ENCODE assay signal across 37 cellular contexts in the genomic region with DNA sequence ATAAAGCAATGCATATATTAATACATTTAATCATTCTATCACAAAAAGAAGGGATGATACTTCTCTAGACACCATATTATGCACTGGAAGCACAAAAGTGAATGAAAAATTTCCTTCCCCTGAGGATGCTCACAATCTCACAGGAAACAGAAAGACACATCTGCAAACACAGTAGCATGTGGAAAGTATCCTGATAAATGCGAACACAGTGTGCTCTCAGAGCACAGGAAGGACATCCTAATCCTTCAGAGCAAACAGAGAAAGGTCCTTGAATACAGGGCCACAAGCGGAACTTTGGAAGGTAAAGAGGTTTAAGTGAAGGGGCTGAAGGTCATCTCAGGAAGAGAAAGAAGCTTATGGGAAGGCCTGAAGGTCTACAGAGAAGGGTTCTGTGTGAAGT.
"Had no signal": no experiment of that assay in that cellular context is flagged by ENCODE, and none has a peak within 500 bp of the region (broad histone marks: within the 10 kb centered on the region; RNA-seq: fewer than 3 reads in every experiment).

No MANE protein-coding gene starts in this region.

- H3K36me3 Mint-ChIP-seq: activated CD8-positive, alpha-beta memory T cell treated with anti-CD3 and anti-CD28 coated beads, Interleukin-2, amount 10 ng/mL, durations not matched to agents 7 days and 5 days; activated naive CD4-positive, alpha-beta T cell treated with anti-CD3 and anti-CD28 coated beads, Interleukin-2, amount 10 ng/mL, durations not matched to agents 7 days and 5 days; activated naive CD4-positive, alpha-beta T cell treated with anti-CD3 and anti-CD28 coated beads, Interleukin-2, amount 50 U/mL, for 24 hours; activated naive CD8-positive, alpha-beta T cell; activated naive CD8-positive, alpha-beta T cell treated with anti-CD3 and anti-CD28 coated beads, Interleukin-2, amount 10 ng/mL, durations not matched to agents 7 days and 5 days; brain; WTC11 had no signal

- H3K36me3 ChIP-seq: ascending aorta, cardiac muscle cell, WERI-Rb-1 had no signal

- H3K9me3 Mint-ChIP-seq: WTC11 had no signal

- H3K4me3 Mint-ChIP-seq: activated CD4-positive, alpha-beta memory T cell treated with anti-CD3 and anti-CD28 coated beads, Interleukin-2, amount 10 ng/mL, durations not matched to agents 7 days and 5 days; activated CD4-positive, alpha-beta T cell treated with anti-CD3 and anti-CD28 coated beads for 36 hours; activated CD4-positive, alpha-beta T cell treated with anti-CD3 and anti-CD28 coated beads, Interleukin-2, amount 10 ng/mL, durations not matched to agents 7 days and 5 days; activated CD8-positive, alpha-beta memory T cell treated with anti-CD3 and anti-CD28 coated beads, Interleukin-2, amount 10 ng/mL, durations not matched to agents 7 days and 5 days; activated CD8-positive, alpha-beta T cell treated with anti-CD3 and anti-CD28 coated beads, Interleukin-2, amount 10 ng/mL, durations not matched to agents 7 days and 5 days; activated naive CD4-positive, alpha-beta T cell treated with anti-CD3 and anti-CD28 coated beads, Interleukin-2, amount 10 ng/mL, durations not matched to agents 7 days and 5 days; activated naive CD4-positive, alpha-beta T cell treated with anti-CD3 and anti-CD28 coated beads, Interleukin-2, amount 50 U/mL, for 24 hours; activated naive CD8-positive, alpha-beta T cell; activated naive CD8-positive, alpha-beta T cell treated with anti-CD3 and anti-CD28 coated beads, Interleukin-2, amount 10 ng/mL, durations not matched to agents 7 days and 5 days; activated naive CD8-positive, alpha-beta T cell treated with anti-CD3 and anti-CD28 coated beads, Interleukin-2, amount 50 U/mL, for 24 hours; activated T-cell treated with anti-CD3 and anti-CD28 coated beads, Interleukin-2, amount 50 U/mL, for 24 hours; brain; central memory CD8-positive, alpha-beta T cell; T-helper 1 cell treated with Interleukin-12 subunit alpha and Interleukin-12 subunit beta and Interleukin-4 antibody, amounts not matched to agents 30 μg/mL and 1 μg/mL, for 36 hours; T-helper 2 cell treated with Interferon-gamma antibody and Interleukin-4, amounts not matched to agents 5 μg/mL and 100 μg/mL, for 36 hours; WTC11 had no signal

- H3K27me3 Mint-ChIP-seq: activated CD4-positive, alpha-beta memory T cell treated with anti-CD3 and anti-CD28 coated beads, Interleukin-2, amount 10 ng/mL, durations not matched to agents 7 days and 5 days; activated CD4-positive, alpha-beta T cell treated with anti-CD3 and anti-CD28 coated beads for 36 hours; activated CD4-positive, alpha-beta T cell treated with anti-CD3 and anti-CD28 coated beads, Interleukin-2, amount 10 ng/mL, durations not matched to agents 7 days and 5 days; activated CD8-positive, alpha-beta memory T cell treated with anti-CD3 and anti-CD28 coated beads, Interleukin-2, amount 10 ng/mL, durations not matched to agents 7 days and 5 days; activated naive CD4-positive, alpha-beta T cell treated with anti-CD3 and anti-CD28 coated beads, Interleukin-2, amount 10 ng/mL, durations not matched to agents 7 days and 5 days; activated naive CD4-positive, alpha-beta T cell treated with anti-CD3 and anti-CD28 coated beads, Interleukin-2, amount 50 U/mL, for 24 hours; activated naive CD8-positive, alpha-beta T cell; activated naive CD8-positive, alpha-beta T cell treated with anti-CD3 and anti-CD28 coated beads, Interleukin-2, amount 10 ng/mL, durations not matched to agents 7 days and 5 days; activated naive CD8-positive, alpha-beta T cell treated with anti-CD3 and anti-CD28 coated beads, Interleukin-2, amount 50 U/mL, for 24 hours; activated T-cell treated with anti-CD3 and anti-CD28 coated beads, Interleukin-2, amount 50 U/mL, for 24 hours; brain; central memory CD8-positive, alpha-beta T cell had no signal

- H3K4me3 ChIP-seq: ascending aorta, cardiac muscle cell had no signal

- H3K27me3 ChIP-seq: ascending aorta, cardiac muscle cell had no signal

- H3K4me1 Mint-ChIP-seq: activated CD4-positive, alpha-beta memory T cell treated with anti-CD3 and anti-CD28 coated beads, Interleukin-2, amount 10 ng/mL, durations not matched to agents 7 days and 5 days; activated CD4-positive, alpha-beta T cell treated with anti-CD3 and anti-CD28 coated beads for 36 hours; activated CD4-positive, alpha-beta T cell treated with anti-CD3 and anti-CD28 coated beads, Interleukin-2, amount 10 ng/mL, durations not matched to agents 7 days and 5 days; activated CD8-positive, alpha-beta memory T cell treated with anti-CD3 and anti-CD28 coated beads, Interleukin-2, amount 10 ng/mL, durations not matched to agents 7 days and 5 days; activated naive CD4-positive, alpha-beta T cell treated with anti-CD3 and anti-CD28 coated beads, Interleukin-2, amount 10 ng/mL, durations not matched to agents 7 days and 5 days; activated naive CD4-positive, alpha-beta T cell treated with anti-CD3 and anti-CD28 coated beads, Interleukin-2, amount 50 U/mL, for 24 hours; activated naive CD8-positive, alpha-beta T cell treated with anti-CD3 and anti-CD28 coated beads, Interleukin-2, amount 10 ng/mL, durations not matched to agents 7 days and 5 days; activated naive CD8-positive, alpha-beta T cell treated with anti-CD3 and anti-CD28 coated beads, Interleukin-2, amount 50 U/mL, for 24 hours; brain; central memory CD8-positive, alpha-beta T cell had no signal

- H3K27ac ChIP-seq: ascending aorta, cardiac muscle cell, WERI-Rb-1 had no signal

- H3K4me1 ChIP-seq: ascending aorta had no signal

- H3K9me3 ChIP-seq: ascending aorta had no signal

- ATAC-seq: activated CD4-positive, alpha-beta T cell treated with anti-CD3 and anti-CD28 coated beads for 36 hours; activated CD4-positive, CD25-positive, alpha-beta regulatory T cell treated with anti-CD3 and anti-CD28 coated beads, Interleukin-2, amount 50 U/mL, for 24 hours; activated CD8-positive, alpha-beta memory T cell treated with anti-CD3 and anti-CD28 coated beads, Interleukin-2, amount 10 ng/mL, durations not matched to agents 7 days and 5 days; activated CD8-positive, alpha-beta T cell treated with anti-CD3 and anti-CD28 coated beads, Interleukin-2, amount 10 ng/mL, durations not matched to agents 7 days and 5 days; activated naive CD8-positive, alpha-beta T cell treated with anti-CD3 and anti-CD28 coated beads, Interleukin-2, amount 50 U/mL, for 24 hours; WTC11 had no signal

- DNase-seq: activated CD4-positive, alpha-beta memory T cell treated with anti-CD3 and anti-CD28 coated beads, Interleukin-2, amount 10 ng/mL, durations not matched to agents 7 days and 5 days; activated CD4-positive, alpha-beta T cell treated with anti-CD3 and anti-CD28 coated beads for 1 hour; activated CD4-positive, alpha-beta T cell treated with anti-CD3 and anti-CD28 coated beads for 36 hours; activated CD4-positive, alpha-beta T cell treated with anti-CD3 and anti-CD28 coated beads for 48 hours; activated CD4-positive, alpha-beta T cell treated with anti-CD3 and anti-CD28 coated beads, Interleukin-2, amount 10 ng/mL, durations not matched to agents 7 days and 5 days; activated CD4-positive, alpha-beta T cell treated with anti-CD3 and anti-CD28 coated beads, Interleukin-2, amount 50 U/mL, for 48 hours; activated CD4-positive, CD25-positive, alpha-beta regulatory T cell; activated CD8-positive, alpha-beta memory T cell treated with anti-CD3 and anti-CD28 coated beads for 24 hours; activated CD8-positive, alpha-beta memory T cell treated with anti-CD3 and anti-CD28 coated beads, Interleukin-2, amount 10 ng/mL, durations not matched to agents 7 days and 5 days; activated CD8-positive, alpha-beta memory T cell treated with anti-CD3 and anti-CD28 coated beads, Interleukin-2, amount 50 U/mL, for 48 hours; activated CD8-positive, alpha-beta T cell treated with anti-CD3 and anti-CD28 coated beads, Interleukin-2, amount 10 ng/mL, durations not matched to agents 7 days and 5 days; activated effector memory CD4-positive, alpha-beta T cell treated with Interleukin-2 at 50 U/mL for 16 hours; activated gamma-delta T cell; activated naive CD4-positive, alpha-beta T cell treated with anti-CD3 and anti-CD28 coated beads, Interleukin-2, amount 10 ng/mL, durations not matched to agents 7 days and 5 days; activated naive CD4-positive, alpha-beta T cell treated with Interleukin-2 at 50 U/mL for 16 hours; activated naive CD8-positive, alpha-beta T cell treated with anti-CD3 and anti-CD28 coated beads, Interleukin-2, amount 10 ng/mL, durations not matched to agents 7 days and 5 days; activated naive CD8-positive, alpha-beta T cell treated with anti-CD3 and anti-CD28 coated beads, Interleukin-2, amount 50 U/mL, for 24 hours; activated T-cell treated with anti-CD3 and anti-CD28 coated beads, Interleukin-2, amount 50 U/mL, for 24 hours; activated T-cell treated with anti-CD3 and anti-CD28 coated beads, Interleukin-2, amount 50 U/mL, for 48 hours; amygdala; anterior cingulate cortex; caudate nucleus; cerebellar nuclear complex; T-helper 2 cell; T-helper 9 cell; WERI-Rb-1 had no signal

- H3K27ac Mint-ChIP-seq: activated CD4-positive, alpha-beta memory T cell treated with anti-CD3 and anti-CD28 coated beads, Interleukin-2, amount 10 ng/mL, durations not matched to agents 7 days and 5 days; activated CD4-positive, alpha-beta T cell treated with anti-CD3 and anti-CD28 coated beads for 36 hours; activated CD4-positive, alpha-beta T cell treated with anti-CD3 and anti-CD28 coated beads, Interleukin-2, amount 10 ng/mL, durations not matched to agents 7 days and 5 days; activated CD8-positive, alpha-beta memory T cell treated with anti-CD3 and anti-CD28 coated beads, Interleukin-2, amount 10 ng/mL, durations not matched to agents 7 days and 5 days; activated CD8-positive, alpha-beta T cell treated with anti-CD3 and anti-CD28 coated beads, Interleukin-2, amount 10 ng/mL, durations not matched to agents 7 days and 5 days; activated naive CD4-positive, alpha-beta T cell treated with anti-CD3 and anti-CD28 coated beads, Interleukin-2, amount 10 ng/mL, durations not matched to agents 7 days and 5 days; activated naive CD4-positive, alpha-beta T cell treated with anti-CD3 and anti-CD28 coated beads, Interleukin-2, amount 50 U/mL, for 24 hours; activated naive CD8-positive, alpha-beta T cell; activated naive CD8-positive, alpha-beta T cell treated with anti-CD3 and anti-CD28 coated beads, Interleukin-2, amount 10 ng/mL, durations not matched to agents 7 days and 5 days; activated naive CD8-positive, alpha-beta T cell treated with anti-CD3 and anti-CD28 coated beads, Interleukin-2, amount 50 U/mL, for 24 hours; activated T-cell treated with anti-CD3 and anti-CD28 coated beads, Interleukin-2, amount 50 U/mL, for 24 hours; activated T-helper 2 cell treated with anti-CD3 and anti-CD28 coated beads, Interferon-gamma antibody, Interleukin-2, Interleukin-4, amounts not matched to agents 10 μg/mL and 5 μg/mL and 100 μg/mL, durations not matched to agents 14 hours and 24 hours and 36 hours; brain; T-helper 1 cell treated with Interleukin-12 subunit alpha and Interleukin-12 subunit beta and Interleukin-4 antibody, amounts not matched to agents 30 μg/mL and 1 μg/mL, for 36 hours; T-helper 2 cell treated with Interferon-gamma antibody and Interleukin-4, amounts not matched to agents 5 μg/mL and 100 μg/mL, for 36 hours; WTC11 had no signal
